In the genomic region with DNA sequence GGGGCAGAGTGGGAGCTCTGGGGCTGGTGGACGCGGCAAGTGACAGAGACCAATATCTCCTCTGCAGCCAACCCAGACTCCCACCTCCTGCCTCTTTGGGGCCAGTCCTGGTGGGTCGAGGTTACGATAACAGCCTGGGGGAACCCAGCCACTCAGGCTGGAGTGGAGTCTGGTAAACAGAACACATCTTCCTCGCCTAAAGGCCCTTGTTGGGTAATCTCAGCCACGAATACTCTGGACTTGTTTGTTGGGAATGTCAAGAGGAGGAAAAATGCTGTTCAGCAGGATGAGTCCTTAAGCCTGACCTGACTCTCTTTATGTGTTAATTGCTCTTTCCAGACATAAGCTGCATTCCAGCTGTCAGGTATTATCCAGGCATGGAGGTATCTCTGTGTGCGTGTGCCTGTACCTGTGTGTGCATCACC, we compare ENCODE assay signal across 18 cellular contexts. TPM values are rescaled to one million over a fixed set of nuclear protein-coding genes. Genes with fewer than 3 reads are reported as not detected.
DNase-seq lines count a peak whose midpoint lies in the region; ATAC-seq and TF ChIP-seq lines count a peak whose summit lies in the region.
"Had no signal": no experiment of that assay in that cellular context is flagged by ENCODE, and none has a peak within 500 bp of the region (broad histone marks: within the 10 kb centered on the region; RNA-seq: fewer than 3 reads in every experiment).

No MANE protein-coding gene starts in this region.

- no peaks in the 10 kb centered on the region for H3K27me3 Mint-ChIP-seq in stimulated activated memory B cell treated with anti-CD40 and anti-IgM and Interleukin-4, amounts not matched to agents 10 μg/mL and 1 μg/mL and 100 μg/mL, for 72 hours

- intact Hi-C loops in left lung (cut with DNase I) = no loop called here

- peak overlapping the region; percentile 27 for H3K27ac Mint-ChIP-seq in stimulated activated effector memory CD8-positive, alpha-beta T cell treated with anti-CD3 and anti-CD28 coated beads, Interleukin-12 subunit alpha, Interleukin-12 subunit beta, amount 100 ng/mL, for 72 hours
- no peak overlapping the region for H3K27ac Mint-ChIP-seq in stimulated activated memory B cell treated with anti-CD40 and anti-IgM and Interleukin-4, amounts not matched to agents 10 μg/mL and 1 μg/mL and 100 μg/mL, for 72 hours

- H3K36me3 ChIP-seq in WERI-Rb-1 = no peaks in the 10 kb centered on the region
- no peaks in the 10 kb centered on the region for H3K36me3 ChIP-seq in left lung
- H3K36me3 ChIP-seq: BLaER1 treated with 17β-estradiol and CSF1 and Interleukin-3, amounts not matched to agents 10 nM and 100 nM had no signal

- H3K4me3 Mint-ChIP-seq in stimulated activated effector memory CD8-positive, alpha-beta T cell treated with anti-CD3 and anti-CD28 coated beads, Interleukin-12 subunit alpha, Interleukin-12 subunit beta, amount 100 ng/mL, for 72 hours = no peak overlapping the region
- H3K4me3 Mint-ChIP-seq in stimulated activated memory B cell treated with anti-CD40 and anti-IgM and Interleukin-4, amounts not matched to agents 10 μg/mL and 1 μg/mL and 100 μg/mL, for 72 hours = no peak overlapping the region

- peaks cover 5 to 24% of the 10 kb centered on the region in 2 donors for H3K4me1 ChIP-seq in left lung

- H3K9me3 ChIP-seq in WERI-Rb-1 (ENCODE audit: severe bottlenecking) = no peaks in the 10 kb centered on the region
- H3K9me3 ChIP-seq in left lung = no peaks in the 10 kb centered on the region
- H3K9me3 ChIP-seq: BLaER1 treated with 17β-estradiol and CSF1 and Interleukin-3, amounts not matched to agents 10 nM and 100 nM had no signal

- TF ChIP-seq CTCF in WERI-Rb-1 (IDR thresholded peaks at IDR 0.05; ENCODE audit: low read depth, low read length) (no peak), left lung (IDR thresholded peaks at IDR 0.05) (no peak)

- peak; percentile 7 for DNase-seq in DMS79 treated with DMSO at 0.1 percent for 48 hours (lab: John Stamatoyannopoulos, UW)
- no peak for DNase-seq in DMS79 (lab: John Stamatoyannopoulos, UW)
- DNase-seq in WERI-Rb-1 = peak; percentile 36
- DNase-seq in left lung = no peak
- DNase-seq in stimulated activated effector memory CD8-positive, alpha-beta T cell treated with anti-CD3 and anti-CD28 coated beads, Interleukin-12 subunit alpha, Interleukin-12 subunit beta, amount 100 ng/mL, for 72 hours (ENCODE audit: low spot score in 2 of 2) = no peak
- no peak for DNase-seq in germinal center (ENCODE audit: low spot score)
- DNase-seq: DMS153, HCEC 1CT, NCI-H1048, NCI-H146, NCI-H2107, NCI-H774, SIG-M5 had no signal

- H3K27me3 ChIP-seq in WERI-Rb-1 (ENCODE audit: insufficient read depth, low read depth, severe bottlenecking) (no peaks in the 10 kb centered on the region), left lung (no peaks in the 10 kb centered on the region)
- H3K27me3 ChIP-seq: BLaER1 treated with 17β-estradiol and CSF1 and Interleukin-3, amounts not matched to agents 10 nM and 100 nM had no signal

- H3K4me1 Mint-ChIP-seq in stimulated activated effector memory CD8-positive, alpha-beta T cell treated with anti-CD3 and anti-CD28 coated beads, Interleukin-12 subunit alpha, Interleukin-12 subunit beta, amount 100 ng/mL, for 72 hours = peaks cover 31% of the 10 kb centered on the region
- H3K4me1 Mint-ChIP-seq in stimulated activated memory B cell treated with anti-CD40 and anti-IgM and Interleukin-4, amounts not matched to agents 10 μg/mL and 1 μg/mL and 100 μg/mL, for 72 hours = peaks cover 18% of the 10 kb centered on the region

- peak overlapping the region; percentile 89 for H3K27ac ChIP-seq in WERI-Rb-1
- no peak overlapping the region for H3K27ac ChIP-seq in left lung
- H3K27ac ChIP-seq: 22Rv1; BLaER1 treated with 17β-estradiol and CSF1 and Interleukin-3, amounts not matched to agents 10 nM and 100 nM had no signal

- H3K9me3 Mint-ChIP-seq in stimulated activated effector memory CD8-positive, alpha-beta T cell treated with anti-CD3 and anti-CD28 coated beads, Interleukin-12 subunit alpha, Interleukin-12 subunit beta, amount 100 ng/mL, for 72 hours = no peaks in the 10 kb centered on the region
- no peaks in the 10 kb centered on the region for H3K9me3 Mint-ChIP-seq in stimulated activated memory B cell treated with anti-CD40 and anti-IgM and Interleukin-4, amounts not matched to agents 10 μg/mL and 1 μg/mL and 100 μg/mL, for 72 hours

- ATAC-seq in left lung (peak; percentile 36), HG02588 (IDR thresholded peaks at IDR 0.05; ENCODE audit: unreplicated experiment) (no peak)
- no peak for ATAC-seq in stimulated activated effector memory CD8-positive, alpha-beta T cell treated with anti-CD3 and anti-CD28 coated beads, Interleukin-12 subunit alpha, Interleukin-12 subunit beta, amount 100 ng/mL, for 72 hours
- no peak for ATAC-seq in stimulated activated memory B cell treated with anti-CD40 and anti-IgM and Interleukin-4, amounts not matched to agents 10 μg/mL and 1 μg/mL and 100 μg/mL, for 72 hours
- ATAC-seq: GM12878 had no signal

- peak overlapping the region; percentile 19; the same call in 1 of the 2 replicates for H3K4me3 ChIP-seq in WERI-Rb-1 (ENCODE audit: low read depth, low read length)
- no peak overlapping the region for H3K4me3 ChIP-seq in left lung
- H3K4me3 ChIP-seq: BLaER1 treated with 17β-estradiol and CSF1 and Interleukin-3, amounts not matched to agents 10 nM and 100 nM; GM12878 had no signal

- no peaks in the 10 kb centered on the region for H3K36me3 Mint-ChIP-seq in stimulated activated effector memory CD8-positive, alpha-beta T cell treated with anti-CD3 and anti-CD28 coated beads, Interleukin-12 subunit alpha, Interleukin-12 subunit beta, amount 100 ng/mL, for 72 hours
- H3K36me3 Mint-ChIP-seq in stimulated activated memory B cell treated with anti-CD40 and anti-IgM and Interleukin-4, amounts not matched to agents 10 μg/mL and 1 μg/mL and 100 μg/mL, for 72 hours = no peaks in the 10 kb centered on the region

RNA-seq across cellular contexts. Expression of a gene that starts 8.0 kb away (rescaled TPM):
- total RNA-seq in left lung = 10 to 100 TPM; 36.7 to 52.4 TPM

RNA-seq across cellular contexts. Expression of a gene that starts 56.9 kb away (rescaled TPM):
- total RNA-seq in left lung = under 1 TPM in 1 of 2 donors, not detected in 1; 0.55 TPM

Comparison
In these comparisons a context has a peak if more than half of its experiments do, and no peak if none do; other contexts are left out.
1. DNase-seq: peak in DMS79 treated with DMSO at 0.1 percent for 48 hours (single experiment) and WERI-Rb-1 (single experiment); none in DMS79 (single experiment), left lung (0 of 2), stimulated activated effector memory CD8-positive, alpha-beta T cell treated with anti-CD3 and anti-CD28 coated beads, Interleukin-12 subunit alpha, Interleukin-12 subunit beta, amount 100 ng/mL, for 72 hours (0 of 2) and germinal center (single experiment).